22 cellular contexts compared by ENCODE assay signal in genomic region chr20:61735503-61735785, GRCh38.
A peak's percentile ranks its signal among the peaks of the same experiment; 100 is the strongest.
DNase-seq lines count a peak whose midpoint lies in the region; ATAC-seq, FAIRE-seq and TF ChIP-seq lines count a peak whose summit lies in the region.
"Had no signal": no experiment of that assay in that cellular context is flagged by ENCODE, and none has a peak within 500 bp of the region (broad histone marks: within the 10 kb centered on the region; RNA-seq: fewer than 3 reads in every experiment).

No MANE protein-coding gene starts in this region.

- H3K9me3 ChIP-seq in left ventricle myocardium inferior (replicated peaks) (no peaks in the 10 kb centered on the region), HepG2 (ENCODE audit: low read length) (no peaks in the 10 kb centered on the region), tibial nerve (no peaks in the 10 kb centered on the region)

- no peak for ATAC-seq in Right ventricle myocardium inferior
- ATAC-seq in HepG2, result no peak

- H3K27ac ChIP-seq in left ventricle myocardium inferior (replicated peaks) (no peak overlapping the region), HepG2 (ENCODE audit: extremely low read length, insufficient read depth, low read length) (no peak overlapping the region), tibial nerve (no peak overlapping the region)
- H3K27ac ChIP-seq: 22Rv1, GM23248 had no signal

- no peaks in the 10 kb centered on the region for H3K79me2 ChIP-seq in HepG2 (ENCODE audit: insufficient read depth, low read length)

- no peaks in the 10 kb centered on the region for H3K36me3 ChIP-seq in left ventricle myocardium inferior
- no peaks in the 10 kb centered on the region for H3K36me3 ChIP-seq in HepG2 (replicated peaks in 1 of 2; ENCODE audit: control insufficient read depth in 1 of 2, insufficient read depth in 2 of 2, low read length in 2 of 2)
- H3K36me3 ChIP-seq in tibial nerve, result no peaks in the 10 kb centered on the region

- peaks cover 3% of the 10 kb centered on the region; the same call in 1 of the 2 replicates for H4K20me1 ChIP-seq in HepG2 (ENCODE audit: insufficient read depth, low read length)

- no TSS peak for BruUV-seq in HepG2 (replicated peaks; lab: Mats Ljungman, UMichigan)

- H3K4me3 ChIP-seq in left ventricle myocardium inferior, result no peak overlapping the region
- no peak overlapping the region for H3K4me3 ChIP-seq in HepG2 (replicated peaks in 1 of 3; ENCODE audit: insufficient read depth in 1 of 3, low read depth in 2 of 3, low read length in 3 of 3)
- H3K4me3 ChIP-seq in tibial nerve, result no peak overlapping the region
- H3K4me3 ChIP-seq: GM23248 had no signal

- intact Hi-C loops in Right ventricle myocardium inferior (cut with DNase I), result no loop called here
- intact Hi-C loops in left ventricle myocardium inferior (cut with micrococcal nuclease), result no loop called here
- intact Hi-C loops in HepG2 (cut with micrococcal nuclease; ENCODE audit: unreplicated experiment), result no loop called here
- intact Hi-C loops in posterior vena cava (cut with DNase I), result no loop called here

- no peak for TF ChIP-seq POLR2A in HepG2 (IDR thresholded peaks at IDR 0.05; ENCODE audit: insufficient read depth in 1 of 2, low read depth in 2 of 2, low read length in 2 of 2)
- no peak for TF ChIP-seq POLR2A in tibial nerve (IDR thresholded peaks at IDR 0.05)

- peaks cover under 1% of the 10 kb centered on the region for H3K27me3 Mint-ChIP-seq in brain
- H3K27me3 Mint-ChIP-seq: B cell had no signal

- FAIRE-seq in HepG2 (lab: Jason Lieb, UNC), result no peak
- FAIRE-seq in HTR-8/SVneo (lab: Jason Lieb, UNC), result no peak
- FAIRE-seq: A204.1, G401.6, GM12892, H1 had no signal

- H3K27me3 ChIP-seq in left ventricle myocardium inferior (ENCODE audit: low read depth) (peaks cover 97% of the 10 kb centered on the region), HepG2 (ENCODE audit: control insufficient read depth in 1 of 2, insufficient read depth in 2 of 2, low read length in 2 of 2) (peaks cover 50 to 100% of the 10 kb centered on the region in 2 experiments), tibial nerve (no peaks in the 10 kb centered on the region)

- H3K4me3 Mint-ChIP-seq in brain, result no peak overlapping the region
- H3K4me3 Mint-ChIP-seq: B cell; CD4-positive, alpha-beta memory T cell had no signal

- POLR2A ChIA-PET in HepG2 (lab: Yijun Ruan, JAX), result no interaction called here

- peaks cover 44% of the 10 kb centered on the region for H3K4me1 Mint-ChIP-seq in brain
- H3K4me1 Mint-ChIP-seq: B cell; CD4-positive, alpha-beta memory T cell had no signal

- in situ Hi-C loops in HepG2 (cut with HindIII; ENCODE audit: extremely low pct_ligation_motif_present, low pct_unique_long_range_greater_than_20kb), result no loop called here

- TF ChIP-seq RAD21 in HepG2 (CRISPR knock-in tag; IDR thresholded peaks at IDR 0.05), result no peak

- DNase-seq in Right ventricle myocardium inferior (ENCODE audit: missing footprints) (peak; percentile 41), left ventricle myocardium inferior (no peak), HepG2 (ENCODE audit: low spot score) (no peak), posterior vena cava (ENCODE audit: low spot score) (peak; percentile 67), HTR-8/SVneo (ENCODE audit: insufficient read length, low spot score) (no peak), T-helper 9 cell (no peak), tibial nerve (ENCODE audit: low spot score in 2 of 2) (no peak)
- DNase-seq: C1 segment of cervical spinal cord; Calu3; CD4-positive, alpha-beta memory T cell; COR-L47; DND-41; GM23248; H7; HCEC 1CT had no signal

- H3K4me1 ChIP-seq in left ventricle myocardium inferior (no peaks in the 10 kb centered on the region), HepG2 (ENCODE audit: insufficient read depth, low read length) (peaks cover under 1% of the 10 kb centered on the region; the same call in 1 of the 2 replicates), tibial nerve (no peaks in the 10 kb centered on the region)

- peaks cover 0 to 8% (median 0%) of the 10 kb centered on the region in 5 experiments for H3K9me3 Mint-ChIP-seq in brain
- H3K9me3 Mint-ChIP-seq: CD4-positive, alpha-beta memory T cell had no signal

- CTCF ChIA-PET in HepG2 (lab: Yijun Ruan, JAX; ENCODE audit: low intra/inter-chr PET ratio, low total read pairs), result no interaction called here

- H2AFZ ChIP-seq in HepG2 (ENCODE audit: low read length), result no peak overlapping the region
- H2AFZ ChIP-seq: GM23248 had no signal

- WGBS in HepG2 (ENCODE audit: low lambda C conversion rate), result 2% methylated on average over 11 of the region's 11 CpGs
- WGBS in tibial nerve, 2 donors, result 79 to 88% methylated on average over 11 of the region's 11 CpGs

- no peak overlapping the region for H3K9ac ChIP-seq in HepG2 (ENCODE audit: insufficient read depth, low read depth, low read length)
- H3K9ac ChIP-seq: GM23248 had no signal

- no peaks in the 10 kb centered on the region for H3K36me3 Mint-ChIP-seq in brain
- H3K36me3 Mint-ChIP-seq: CD4-positive, alpha-beta memory T cell had no signal

- TF ChIP-seq CTCF in left ventricle myocardium inferior (IDR thresholded peaks at IDR 0.05; ENCODE audit: borderline replicate concordance) (no peak), brain (conservative IDR thresholded peaks at IDR 0.05) (no peak), HepG2 (CRISPR knock-in tag; IDR thresholded peaks at IDR 0.05) (no peak), tibial nerve (IDR thresholded peaks at IDR 0.05) (no peak)

- no peak for TF ChIP-seq EP300 in HepG2 (IDR thresholded peaks at IDR 0.05; ENCODE audit: low read depth in 2 of 2, low read length in 2 of 2)
- no peak for TF ChIP-seq EP300 in HepG2 (CRISPR knock-in tag; IDR thresholded peaks at IDR 0.05; ENCODE audit: borderline replicate concordance)
- no peak for TF ChIP-seq EP300 in tibial nerve (IDR thresholded peaks at IDR 0.05)

- H3K4me2 ChIP-seq in HepG2 (ENCODE audit: low read depth, low read length), result no peak overlapping the region

- peak overlapping the region in 4 of 5 experiments; percentile 52 to 85 (median 82) for H3K27ac Mint-ChIP-seq in brain
- H3K27ac Mint-ChIP-seq: B cell; CD4-positive, alpha-beta memory T cell had no signal

TF ChIP-seq in HepG2, 621 proteins besides CTCF, POLR2A, EP300 and RAD21:
- TF ChIP-seq EZH2 (conservative IDR thresholded peaks at IDR 0.05; ENCODE audit: low read depth, low read length) (0 out of 2 replicates have a peak, but pooled peaks have one; percentile 46), NBN (conservative IDR thresholded peaks at IDR 0.05) (no peak)

Comparison
In these comparisons a context has a peak if more than half of its experiments do, and no peak if none do; other contexts are left out.
1. DNase-seq: peak in Right ventricle myocardium inferior (single experiment) and posterior vena cava (single experiment); none in left ventricle myocardium inferior (single experiment), HepG2 (single experiment), HTR-8/SVneo (single experiment), T-helper 9 cell (single experiment) and tibial nerve (0 of 2).